ENCODE assay signal across 27 cellular contexts in genomic region chr13:78743972-78744371, GRCh38.
"Had no signal": no experiment of that assay in that cellular context is flagged by ENCODE, and none has a peak within 500 bp of the region (broad histone marks: within the 10 kb centered on the region; RNA-seq: fewer than 3 reads in every experiment).

No MANE protein-coding gene starts in this region.

- H3K9me3 Mint-ChIP-seq: natural killer cell treated with Interleukin-12 subunit alpha and Interleukin-12 subunit beta and Interleukin-15 and Interleukin-18, amount 100 ng/mL, for 72 hours; stimulated activated effector memory CD8-positive, alpha-beta T cell treated with anti-CD3 and anti-CD28 coated beads, Interleukin-12 subunit alpha, Interleukin-12 subunit beta, amount 100 ng/mL, for 72 hours; stimulated activated naive CD8-positive, alpha-beta T cell treated with anti-CD3 and anti-CD28 coated beads, Interleukin-15, Interleukin-2, amounts not matched to agents 100 ng/mL and 50 ng/mL, for 24 hours had no signal

- ATAC-seq: mucosa of descending colon; naive thymus-derived CD4-positive, alpha-beta T cell; natural killer cell treated with Interleukin-12 subunit alpha and Interleukin-12 subunit beta and Interleukin-15 and Interleukin-18, amount 100 ng/mL, for 72 hours; pancreas; right cardiac atrium; stimulated activated effector memory CD8-positive, alpha-beta T cell treated with anti-CD3 and anti-CD28 coated beads, Interleukin-12 subunit alpha, Interleukin-12 subunit beta, amount 100 ng/mL, for 72 hours; upper lobe of right lung had no signal

- H3K4me3 ChIP-seq: left ventricle myocardium inferior, lung, mucosa of descending colon, pancreas, prostate gland, sigmoid colon, spleen, suprapubic skin, thoracic aorta, tibial artery, upper lobe of right lung had no signal

- H3K4me3 Mint-ChIP-seq: naive thymus-derived CD4-positive, alpha-beta T cell; natural killer cell treated with Interleukin-12 subunit alpha and Interleukin-12 subunit beta and Interleukin-15 and Interleukin-18, amount 100 ng/mL, for 72 hours; stimulated activated effector memory CD8-positive, alpha-beta T cell treated with anti-CD3 and anti-CD28 coated beads, Interleukin-12 subunit alpha, Interleukin-12 subunit beta, amount 100 ng/mL, for 72 hours; stimulated activated naive CD8-positive, alpha-beta T cell treated with anti-CD3 and anti-CD28 coated beads, Interleukin-15, Interleukin-2, amounts not matched to agents 100 ng/mL and 50 ng/mL, for 24 hours had no signal

- H3K4me1 Mint-ChIP-seq: naive thymus-derived CD4-positive, alpha-beta T cell; stimulated activated effector memory CD8-positive, alpha-beta T cell treated with anti-CD3 and anti-CD28 coated beads, Interleukin-12 subunit alpha, Interleukin-12 subunit beta, amount 100 ng/mL, for 72 hours had no signal

- DNase-seq: islet precursor cell; left ventricle myocardium inferior; mesendoderm; midbrain; mucosa of descending colon; naive thymus-derived CD4-positive, alpha-beta T cell; nucleus accumbens; pancreas; posterior cingulate gyrus; retina; right cardiac atrium; sigmoid colon; small intestine; spleen; stimulated activated CD4-positive, alpha-beta T cell treated with anti-CD3 and anti-CD28 coated beads, Interleukin-4, amount 100 ng/mL, for 24 hours; stimulated activated naive CD4-positive, alpha-beta T cell; tibial artery; trophoblast cell; upper lobe of right lung had no signal

- H3K27ac Mint-ChIP-seq: naive thymus-derived CD4-positive, alpha-beta T cell; natural killer cell treated with Interleukin-12 subunit alpha and Interleukin-12 subunit beta and Interleukin-15 and Interleukin-18, amount 100 ng/mL, for 72 hours; stimulated activated effector memory CD8-positive, alpha-beta T cell treated with anti-CD3 and anti-CD28 coated beads, Interleukin-12 subunit alpha, Interleukin-12 subunit beta, amount 100 ng/mL, for 72 hours; stimulated activated naive CD8-positive, alpha-beta T cell treated with anti-CD3 and anti-CD28 coated beads, Interleukin-15, Interleukin-2, amounts not matched to agents 100 ng/mL and 50 ng/mL, for 24 hours had no signal

- H3K4me1 ChIP-seq: left ventricle myocardium inferior, pancreas, prostate gland, sigmoid colon, spleen, suprapubic skin, tibial artery, upper lobe of right lung had no signal

- FAIRE-seq: pancreas, small intestine, urothelium cell line had no signal

- H3K36me3 ChIP-seq: left ventricle myocardium inferior, pancreas, prostate gland, sigmoid colon, spleen, suprapubic skin, thoracic aorta, tibial artery, upper lobe of right lung had no signal

- H3K27me3 ChIP-seq: pancreas, sigmoid colon, suprapubic skin, tibial artery, upper lobe of right lung had no signal

- H3K9me3 ChIP-seq: left ventricle myocardium inferior, mucosa of descending colon, pancreas, prostate gland, spleen, suprapubic skin, thoracic aorta, tibial artery, upper lobe of right lung had no signal

- H3K36me3 Mint-ChIP-seq: naive thymus-derived CD4-positive, alpha-beta T cell; natural killer cell treated with Interleukin-12 subunit alpha and Interleukin-12 subunit beta and Interleukin-15 and Interleukin-18, amount 100 ng/mL, for 72 hours; stimulated activated effector memory CD8-positive, alpha-beta T cell treated with anti-CD3 and anti-CD28 coated beads, Interleukin-12 subunit alpha, Interleukin-12 subunit beta, amount 100 ng/mL, for 72 hours had no signal

- H3K27ac ChIP-seq: left ventricle myocardium inferior, pancreas, prostate gland, sigmoid colon, spleen, suprapubic skin, thoracic aorta, tibial artery, upper lobe of right lung had no signal
